18 cellular contexts compared by ENCODE assay signal in the genomic region with DNA sequence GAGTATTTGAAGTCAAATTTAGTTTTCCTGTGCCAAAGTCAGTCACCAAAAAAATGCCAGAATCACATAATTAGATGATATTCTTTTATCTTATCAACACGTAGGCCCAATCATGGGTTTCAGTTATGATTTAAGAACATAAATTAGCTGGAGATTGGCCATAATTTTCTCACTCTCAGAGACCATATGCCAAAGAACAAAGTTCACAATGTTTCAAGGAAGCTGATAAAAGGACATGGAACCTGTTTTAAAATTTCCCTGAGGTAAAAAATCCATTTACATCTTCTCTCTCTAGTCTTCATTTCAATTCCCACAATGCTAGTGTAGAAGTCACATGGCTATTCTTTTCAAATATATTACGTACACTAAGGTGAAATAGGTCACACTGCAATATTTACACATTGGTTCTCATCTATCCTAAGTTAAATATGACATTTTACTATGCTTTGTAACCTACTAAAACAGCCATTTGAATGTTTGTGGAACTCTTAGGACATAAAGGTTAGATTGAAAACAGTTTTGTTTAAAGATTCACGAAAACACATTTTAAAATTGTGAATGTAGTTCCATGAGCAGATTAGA. TPM values are rescaled to one million over a fixed set of nuclear protein-coding genes. Genes with fewer than 3 reads are reported as not detected.
A peak's percentile ranks its signal among the peaks of the same experiment; 100 is the strongest.
DNase-seq lines count a peak whose midpoint lies in the region; ATAC-seq, FAIRE-seq and TF ChIP-seq lines count a peak whose summit lies in the region.
"Had no signal": no experiment of that assay in that cellular context is flagged by ENCODE, and none has a peak within 500 bp of the region (broad histone marks: within the 10 kb centered on the region; RNA-seq: fewer than 3 reads in every experiment).

No MANE protein-coding gene starts in this region.

- DNase-seq in DMS53 (lab: John Stamatoyannopoulos, UW), result peak; percentile 3
- no peak for DNase-seq in body of pancreas
- peak; percentile 22 for DNase-seq in HepG2 (ENCODE audit: low spot score)
- DNase-seq in progenitor cell of endocrine pancreas (ENCODE audit: low spot score, unreplicated experiment), result no peak
- no peak for DNase-seq in smooth muscle cell (lab: John Stamatoyannopoulos, UW; ENCODE audit: unreplicated experiment)
- no peak for DNase-seq in activated CD4-positive, alpha-beta memory T cell treated with anti-CD3 and anti-CD28 coated beads, Interleukin-2, amount 10 ng/mL, durations not matched to agents 7 days and 5 days
- DNase-seq in nucleus accumbens (lab: John Stamatoyannopoulos, UW), result no peak
- DNase-seq: C1 segment of cervical spinal cord; Calu3; CD4-positive, alpha-beta T cell; GF-D8; GM23248 had no signal

- 29 to 31% methylated on average over 3 of the region's 3 CpGs for WGBS in body of pancreas, 2 donors
- WGBS in HepG2 (ENCODE audit: low lambda C conversion rate), result 78% methylated on average over 3 of the region's 3 CpGs
- 97% methylated on average over 3 of the region's 3 CpGs for WGBS in smooth muscle cell (ENCODE audit: low lambda C conversion rate)

- H3K79me2 ChIP-seq in HepG2 (ENCODE audit: insufficient read depth, low read length), result no peaks in the 10 kb centered on the region
- no peaks in the 10 kb centered on the region for H3K79me2 ChIP-seq in smooth muscle cell (ENCODE audit: low read depth)

- no peaks in the 10 kb centered on the region for H3K9me3 ChIP-seq in body of pancreas
- H3K9me3 ChIP-seq in HepG2 (ENCODE audit: low read length), result no peaks in the 10 kb centered on the region
- no peaks in the 10 kb centered on the region for H3K9me3 ChIP-seq in smooth muscle cell (replicated peaks; ENCODE audit: low read depth)
- H3K9me3 ChIP-seq: HAP-1 had no signal

- H3K4me2 ChIP-seq in HepG2 (ENCODE audit: low read depth, low read length) (no peak overlapping the region), smooth muscle cell (no peak overlapping the region)

- H3K27ac ChIP-seq in body of pancreas (no peak overlapping the region), HepG2 (ENCODE audit: extremely low read length, insufficient read depth, low read length) (no peak overlapping the region), smooth muscle cell (ENCODE audit: low read depth) (no peak overlapping the region)
- H3K27ac ChIP-seq: GM23248 had no signal

- no peaks in the 10 kb centered on the region for H3K27me3 ChIP-seq in body of pancreas
- H3K27me3 ChIP-seq in HepG2 (ENCODE audit: control insufficient read depth in 1 of 2, insufficient read depth in 2 of 2, low read length in 2 of 2), result no peaks in the 10 kb centered on the region
- no peaks in the 10 kb centered on the region for H3K27me3 ChIP-seq in smooth muscle cell (ENCODE audit: low read depth)

- no peak for TF ChIP-seq CTCF in body of pancreas (IDR thresholded peaks at IDR 0.05)
- no peak for TF ChIP-seq CTCF in HepG2 (CRISPR knock-in tag; IDR thresholded peaks at IDR 0.05)
- TF ChIP-seq CTCF in progenitor cell of endocrine pancreas (IDR thresholded peaks at IDR 0.05; ENCODE audit: unreplicated experiment), result no peak
- TF ChIP-seq CTCF in smooth muscle cell (IDR thresholded peaks at IDR 0.05; ENCODE audit: borderline replicate concordance, insufficient read depth, poor library complexity, severe bottlenecking), result no peak

- H3K27me3 Mint-ChIP-seq in progenitor cell of endocrine pancreas, result no peaks in the 10 kb centered on the region
- no peaks in the 10 kb centered on the region for H3K27me3 Mint-ChIP-seq in activated CD4-positive, alpha-beta memory T cell treated with anti-CD3 and anti-CD28 coated beads, Interleukin-2, amount 10 ng/mL, durations not matched to agents 7 days and 5 days
- H3K27me3 Mint-ChIP-seq: B cell; CD4-positive, alpha-beta T cell had no signal

- no peaks in the 10 kb centered on the region for H3F3A ChIP-seq in smooth muscle cell (ENCODE audit: low read depth)

- H4K20me1 ChIP-seq in HepG2 (ENCODE audit: insufficient read depth, low read length) (no peaks in the 10 kb centered on the region), smooth muscle cell (ENCODE audit: low read depth) (no peaks in the 10 kb centered on the region)

- H3K27ac Mint-ChIP-seq in progenitor cell of endocrine pancreas, result peak overlapping the region; percentile 67
- no peak overlapping the region for H3K27ac Mint-ChIP-seq in activated CD4-positive, alpha-beta memory T cell treated with anti-CD3 and anti-CD28 coated beads, Interleukin-2, amount 10 ng/mL, durations not matched to agents 7 days and 5 days
- H3K27ac Mint-ChIP-seq: B cell; CD4-positive, alpha-beta T cell had no signal

- no peak for FAIRE-seq in HepG2 (lab: Jason Lieb, UNC)
- FAIRE-seq: A204.1, HTR-8/SVneo, K562 had no signal

- intact Hi-C loops in body of pancreas (cut with DNase I), result no loop called here
- intact Hi-C loops in HepG2 (cut with micrococcal nuclease; ENCODE audit: unreplicated experiment), result no loop called here

- peaks cover 24% of the 10 kb centered on the region for H3K36me3 Mint-ChIP-seq in progenitor cell of endocrine pancreas (ENCODE audit: insufficient read depth)
- peaks cover 28% of the 10 kb centered on the region for H3K36me3 Mint-ChIP-seq in activated CD4-positive, alpha-beta memory T cell treated with anti-CD3 and anti-CD28 coated beads, Interleukin-2, amount 10 ng/mL, durations not matched to agents 7 days and 5 days (ENCODE audit: low read depth)

- no peak overlapping the region for H3K4me3 Mint-ChIP-seq in progenitor cell of endocrine pancreas (ENCODE audit: low read depth)
- no peak overlapping the region for H3K4me3 Mint-ChIP-seq in activated CD4-positive, alpha-beta memory T cell treated with anti-CD3 and anti-CD28 coated beads, Interleukin-2, amount 10 ng/mL, durations not matched to agents 7 days and 5 days
- H3K4me3 Mint-ChIP-seq: B cell; CD4-positive, alpha-beta T cell had no signal

- POLR2A ChIA-PET in HepG2 (lab: Yijun Ruan, JAX), result no interaction called here
- POLR2A ChIA-PET in activated CD4-positive, alpha-beta memory T cell treated with anti-CD3 and anti-CD28 coated beads, Interleukin-2, amount 10 ng/mL, durations not matched to agents 7 days and 5 days (lab: Charles Lee), result no interaction called here

- in situ Hi-C loops in HepG2 (cut with HindIII; ENCODE audit: extremely low pct_ligation_motif_present, low pct_unique_long_range_greater_than_20kb), result no loop called here

- TF ChIP-seq EP300 in HepG2 (IDR thresholded peaks at IDR 0.05; ENCODE audit: low read depth in 2 of 2, low read length in 2 of 2), result no peak
- no peak for TF ChIP-seq EP300 in HepG2 (CRISPR knock-in tag; IDR thresholded peaks at IDR 0.05; ENCODE audit: borderline replicate concordance)

- CTCF ChIA-PET in HepG2 (lab: Yijun Ruan, JAX; ENCODE audit: low intra/inter-chr PET ratio, low total read pairs), result no interaction called here
- CTCF ChIA-PET in activated CD4-positive, alpha-beta memory T cell treated with anti-CD3 and anti-CD28 coated beads, Interleukin-2, amount 10 ng/mL, durations not matched to agents 7 days and 5 days (lab: Charles Lee), result no interaction called here

- no peaks in the 10 kb centered on the region for H3K4me1 Mint-ChIP-seq in progenitor cell of endocrine pancreas (ENCODE audit: low read depth)
- no peaks in the 10 kb centered on the region for H3K4me1 Mint-ChIP-seq in activated CD4-positive, alpha-beta memory T cell treated with anti-CD3 and anti-CD28 coated beads, Interleukin-2, amount 10 ng/mL, durations not matched to agents 7 days and 5 days
- H3K4me1 Mint-ChIP-seq: B cell had no signal

- no peaks in the 10 kb centered on the region for H3K9me3 Mint-ChIP-seq in progenitor cell of endocrine pancreas (ENCODE audit: low read depth)
- no peaks in the 10 kb centered on the region for H3K9me3 Mint-ChIP-seq in activated CD4-positive, alpha-beta memory T cell treated with anti-CD3 and anti-CD28 coated beads, Interleukin-2, amount 10 ng/mL, durations not matched to agents 7 days and 5 days
- H3K9me3 Mint-ChIP-seq: CD4-positive, alpha-beta T cell had no signal

- TF ChIP-seq RAD21 in HepG2 (CRISPR knock-in tag; IDR thresholded peaks at IDR 0.05), result no peak

- H3K4me1 ChIP-seq in body of pancreas, result peaks cover 13% of the 10 kb centered on the region
- peaks cover 21% of the 10 kb centered on the region for H3K4me1 ChIP-seq in HepG2 (ENCODE audit: insufficient read depth, low read length)
- no peaks in the 10 kb centered on the region for H3K4me1 ChIP-seq in smooth muscle cell (ENCODE audit: low read depth)
- H3K4me1 ChIP-seq: HAP-1 had no signal

- no peak overlapping the region for H3K4me3 ChIP-seq in body of pancreas
- H3K4me3 ChIP-seq in HepG2 (replicated peaks in 1 of 3; ENCODE audit: insufficient read depth in 1 of 3, low read depth in 2 of 3, low read length in 3 of 3), result no peak overlapping the region
- no peak overlapping the region for H3K4me3 ChIP-seq in smooth muscle cell
- H3K4me3 ChIP-seq: GM23248, HAP-1, K562 had no signal

- ATAC-seq in body of pancreas (peak; percentile 30), HepG2 (no peak), GM19455 (IDR thresholded peaks at IDR 0.05; ENCODE audit: unreplicated experiment) (no peak)
- ATAC-seq: K562 had no signal

- no peak overlapping the region for H2AFZ ChIP-seq in HepG2 (ENCODE audit: low read length)
- no peak overlapping the region for H2AFZ ChIP-seq in smooth muscle cell (ENCODE audit: low read depth)
- H2AFZ ChIP-seq: GM23248 had no signal

- TF ChIP-seq POLR2A in body of pancreas (IDR thresholded peaks at IDR 0.05) (no peak), HepG2 (IDR thresholded peaks at IDR 0.05; ENCODE audit: insufficient read depth in 1 of 2, low read depth in 2 of 2, low read length in 2 of 2) (no peak)

- no TSS peak for BruUV-seq in HepG2 (replicated peaks; lab: Mats Ljungman, UMichigan)

- H3K9ac ChIP-seq in HepG2 (ENCODE audit: insufficient read depth, low read depth, low read length) (no peak overlapping the region), smooth muscle cell (ENCODE audit: low read depth) (no peak overlapping the region)
- H3K9ac ChIP-seq: GM23248 had no signal

- H3K36me3 ChIP-seq in body of pancreas (replicated peaks in 1 of 2; ENCODE audit: insufficient read depth in 1 of 2, low read depth in 2 of 2) (peaks cover 12 to 21% of the 10 kb centered on the region in 2 donors), HepG2 (replicated peaks in 1 of 2; ENCODE audit: control insufficient read depth in 1 of 2, insufficient read depth in 2 of 2, low read length in 2 of 2) (peaks cover 9 to 25% of the 10 kb centered on the region in 2 experiments; a peak in 4 of 5 replicates), smooth muscle cell (ENCODE audit: low read depth) (no peaks in the 10 kb centered on the region)

RNA-seq across cellular contexts. Expression of a gene that starts 42.7 kb away (rescaled TPM):
- total RNA-seq in body of pancreas (10 to 100 TPM in 1 of 2 donors, 1 to 10 TPM in 1; 4.6 to 10.9 TPM), HepG2 (2016; rRNA removed; fragmentation: Illumina TruSeq; extraction: Trizol) (39.7 and 66.9 TPM in 2 replicates), progenitor cell of endocrine pancreas (64.6 and 66.1 TPM in 2 replicates), smooth muscle cell (25.7 and 35.1 TPM in 2 replicates)
- 8.8 and 11.8 TPM in 2 replicates for total RNA-seq in HepG2 (2016; cell fraction: cytosol; rRNA removed; fragmentation: Illumina TruSeq; extraction: Trizol; ENCODE audit: low read depth)
- total RNA-seq in HepG2 (2016; cell fraction: insoluble cytoplasmic fraction; rRNA removed; fragmentation: Illumina TruSeq; extraction: Trizol), result 39.2 and 73.4 TPM in 2 replicates
- total RNA-seq in HepG2 (2016; cell fraction: membrane; rRNA removed; fragmentation: Illumina TruSeq; extraction: Trizol), result 21.6 and 37.2 TPM in 2 replicates
- 16.0 and 21.7 TPM in 2 replicates for total RNA-seq in HepG2 (2016; cell fraction: nucleus; rRNA removed; fragmentation: Illumina TruSeq; extraction: Trizol)
- polyA plus RNA-seq in HepG2 (2011; rRNA removed) (6.2 and 10.5 TPM in 2 replicates), smooth muscle cell (14.4 and 14.6 TPM in 2 replicates)
- 2.1 and 4.5 TPM in 2 replicates for polyA plus RNA-seq in HepG2 (2011; cell fraction: cytosol; rRNA removed)
- polyA plus RNA-seq in HepG2 (2011; cell fraction: nucleus; rRNA removed), result 3.3 and 5.6 TPM in 2 replicates
- polyA plus RNA-seq in HepG2 (2012), result 12.7 and 12.8 TPM in 2 replicates
- polyA plus RNA-seq in HepG2 (2016; cell fraction: cytosol; fragmentation: Illumina TruSeq; extraction: Trizol; ENCODE audit: low read depth), result 8.6 and 9.2 TPM in 2 replicates
- 36.8 and 40.1 TPM in 2 replicates for polyA plus RNA-seq in HepG2 (2016; cell fraction: insoluble cytoplasmic fraction; fragmentation: Illumina TruSeq; extraction: Trizol; ENCODE audit: low read depth)
- polyA plus RNA-seq in HepG2 (2016; cell fraction: membrane; fragmentation: Illumina TruSeq; extraction: Trizol; ENCODE audit: low read depth), result 14.1 and 15.5 TPM in 2 replicates
- 14.8 and 21.0 TPM in 2 replicates for polyA plus RNA-seq in HepG2 (2016; cell fraction: nucleus; fragmentation: Illumina TruSeq; extraction: Trizol; ENCODE audit: insufficient read depth, low read depth)
- polyA minus RNA-seq in HepG2 (2011; rRNA and poly(A)+ RNA removed; ENCODE audit: low replicate concordance), result 6.2 and 25.5 TPM in 2 replicates
- 17.4 and 25.9 TPM in 2 replicates for polyA minus RNA-seq in HepG2 (2011; cell fraction: cytosol; rRNA and poly(A)+ RNA removed)
- polyA minus RNA-seq in HepG2 (2011; cell fraction: nucleus; rRNA and poly(A)+ RNA removed), result 19.4 and 20.2 TPM in 2 replicates
- total RNA-seq in activated CD4-positive, alpha-beta memory T cell treated with anti-CD3 and anti-CD28 coated beads, Interleukin-2, amount 10 ng/mL, durations not matched to agents 7 days and 5 days, result 10 to 100 TPM; 60.2 to 63.1 TPM

Comparison
In these comparisons a context has a peak if more than half of its experiments do, and no peak if none do; other contexts are left out.
1. DNase-seq: peak in DMS53 (single experiment) and HepG2 (single experiment); none in body of pancreas (0 of 4), progenitor cell of endocrine pancreas (single experiment), smooth muscle cell (single experiment), activated CD4-positive, alpha-beta memory T cell treated with anti-CD3 and anti-CD28 coated beads, Interleukin-2, amount 10 ng/mL, durations not matched to agents 7 days and 5 days (single experiment) and nucleus accumbens (0 of 56).